8 cellular contexts compared by ENCODE assay signal in genomic region chr7:2241580-2242540, GRCh38. TPM values are rescaled to one million over a fixed set of nuclear protein-coding genes. Genes with fewer than 3 reads are reported as not detected.
DNase-seq lines count a peak whose midpoint lies in the region; ATAC-seq and TF ChIP-seq lines count a peak whose summit lies in the region.

Gene MRM2 (minus strand): TSS chr7:2242205. CDS start chr7:2242169, 36 bp downstream.
Gene NUDT1 (plus strand): TSS chr7:2242226. CDS start chr7:2244575, 2,349 bp downstream.

- intact Hi-C loops in A673 (cut with micrococcal nuclease; ENCODE audit: unreplicated experiment): no loop called here

- H3K27ac ChIP-seq in A673 (ENCODE audit: low read depth, low read length, poor library complexity, severe bottlenecking) (peak within 1 kb of the TSS; percentile 91), coronary artery (peak within 1 kb of the TSS; percentile 30 to 78)

- H3K4me1 ChIP-seq in A673 (ENCODE audit: insufficient read depth, low read length, poor library complexity, severe bottlenecking): peaks cover 19% of the 10 kb centered on the region

- no peaks in the 10 kb centered on the region for H3K27me3 ChIP-seq in A673 (replicated peaks; ENCODE audit: insufficient read depth, low read depth, low read length, poor library complexity)

- peak; percentile 84 for DNase-seq in A673 (ENCODE audit: low spot score)
- DNase-seq in NCI-H446 (lab: John Stamatoyannopoulos, UW): peak; percentile 59 to 84
- peak; percentile 64 to 73 for DNase-seq in activated CD4-positive, alpha-beta T cell treated with anti-CD3 and anti-CD28 coated beads for 4 hours
- peak; percentile 87 for DNase-seq in coronary artery (ENCODE audit: low spot score)
- peak; percentile 95 for DNase-seq in left kidney (ENCODE audit: low read depth, low spot score)
- DNase-seq in stimulated activated CD4-positive, alpha-beta T cell treated with anti-CD3 and anti-CD28 coated beads, Interleukin-1b, Interleukin-23, amount 100 ng/mL, for 4 hours (ENCODE audit: low read depth in 2 of 2): peak; percentile 52 to 74

- POLR2A ChIA-PET in A673 (lab: Charles Lee; ENCODE audit: low non-redundant PET): no interaction called here

- H3K36me3 ChIP-seq in A673 (ENCODE audit: insufficient read depth, low read length, poor library complexity, severe bottlenecking): peaks cover 29% of the 10 kb centered on the region

- BruUV-seq in A673 (replicated peaks; lab: Mats Ljungman, UMichigan): no TSS peak

- CTCF ChIA-PET in A673 (lab: Charles Lee): interaction anchor here (1.3 kb wide), 1 partner anchor 106 kb away, joined by 3 read pairs; no protein-coding TSS in a partner anchor

- peak; percentile 67 for ATAC-seq in GM18520 (IDR thresholded peaks at IDR 0.05; ENCODE audit: unreplicated experiment)
- ATAC-seq in HG03066 (IDR thresholded peaks at IDR 0.05; ENCODE audit: low read depth, unreplicated experiment): peak; percentile 54

- TF ChIP-seq CTCF in A673 (conservative IDR thresholded peaks at IDR 0.05; ENCODE audit: low read depth, low read length) (no peak), coronary artery (IDR thresholded peaks at IDR 0.05) (no peak)

- H3K9me3 ChIP-seq in A673 (ENCODE audit: low read depth, low read length, poor library complexity, severe bottlenecking): no peaks in the 10 kb centered on the region

- H3K4me3 ChIP-seq in A673 (ENCODE audit: low read depth, low read length, poor library complexity, severe bottlenecking) (peak within 1 kb of the TSS; percentile 99), coronary artery (peak within 1 kb of the TSS; percentile 99)

RNA-seq across cellular contexts. Expression of gene MRM2, which starts in this region (rescaled TPM):
- 50.4 and 51.3 TPM in 2 replicates for total RNA-seq in A673 (2021)

RNA-seq across cellular contexts. Expression of gene NUDT1, which starts in this region (rescaled TPM):
- 115 and 117 TPM in 2 replicates for total RNA-seq in A673 (2021)

Comparison
In these comparisons a context has a peak if more than half of its experiments do, and no peak if none do; other contexts are left out.
1. Peak in every context shown above with its lines: DNase-seq, ATAC-seq, H3K4me3 ChIP-seq and H3K27ac ChIP-seq.